In the genomic region with DNA sequence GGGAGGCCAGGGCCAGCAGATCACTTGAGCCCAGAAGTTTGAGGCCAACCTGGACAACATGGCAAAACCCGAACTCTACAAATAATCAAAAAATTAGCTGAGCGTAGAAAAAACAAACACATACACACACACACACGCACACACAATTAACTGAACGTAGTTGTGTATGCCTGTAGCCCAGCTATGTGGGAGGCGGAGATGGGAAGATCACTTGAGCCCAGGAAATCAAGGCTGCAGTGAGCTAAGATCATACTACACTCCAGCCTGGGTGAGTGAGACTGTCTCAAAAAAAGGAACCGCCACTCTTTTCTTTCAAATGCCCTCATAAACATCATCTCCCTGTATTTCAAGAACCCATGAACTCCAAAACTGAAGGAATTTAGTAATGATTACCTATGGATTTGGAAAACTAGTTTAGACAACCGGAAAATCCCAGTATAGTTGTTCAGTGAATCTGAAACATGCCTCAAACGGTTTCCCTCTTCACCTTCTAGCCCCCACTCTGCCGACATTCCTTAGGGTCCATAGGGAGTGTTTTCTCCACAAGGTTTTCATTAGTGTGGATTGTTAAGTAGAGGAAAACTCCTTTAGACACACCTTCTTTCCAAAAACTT, we compare ENCODE assay signal across 2 cellular contexts.
TF ChIP-seq lines count a peak whose summit lies in the region.

No MANE protein-coding gene starts in this region.

TF ChIP-seq in SK-N-SH treated with all-trans-retinoic acid at 6 μM for 48 hours, 23 proteins besides CTCF, POLR2A, EP300 and RAD21 (continued from another document):
- no peak for TF ChIP-seq TCF4 (CRISPR knock-in tag; IDR thresholded peaks at IDR 0.05; ENCODE audit: borderline replicate concordance)

TF ChIP-seq in HepG2, 621 proteins besides CTCF, POLR2A, EP300 and RAD21 (continued from another document and continues in another):
- peak; percentile 88; the same call in 1 of the 2 replicates for TF ChIP-seq ZNF318 (CRISPR knock-in tag; IDR thresholded peaks at IDR 0.05)
- TF ChIP-seq RELA (CRISPR knock-in tag; IDR thresholded peaks at IDR 0.05) = no peak
- TF ChIP-seq, protein P1, sequence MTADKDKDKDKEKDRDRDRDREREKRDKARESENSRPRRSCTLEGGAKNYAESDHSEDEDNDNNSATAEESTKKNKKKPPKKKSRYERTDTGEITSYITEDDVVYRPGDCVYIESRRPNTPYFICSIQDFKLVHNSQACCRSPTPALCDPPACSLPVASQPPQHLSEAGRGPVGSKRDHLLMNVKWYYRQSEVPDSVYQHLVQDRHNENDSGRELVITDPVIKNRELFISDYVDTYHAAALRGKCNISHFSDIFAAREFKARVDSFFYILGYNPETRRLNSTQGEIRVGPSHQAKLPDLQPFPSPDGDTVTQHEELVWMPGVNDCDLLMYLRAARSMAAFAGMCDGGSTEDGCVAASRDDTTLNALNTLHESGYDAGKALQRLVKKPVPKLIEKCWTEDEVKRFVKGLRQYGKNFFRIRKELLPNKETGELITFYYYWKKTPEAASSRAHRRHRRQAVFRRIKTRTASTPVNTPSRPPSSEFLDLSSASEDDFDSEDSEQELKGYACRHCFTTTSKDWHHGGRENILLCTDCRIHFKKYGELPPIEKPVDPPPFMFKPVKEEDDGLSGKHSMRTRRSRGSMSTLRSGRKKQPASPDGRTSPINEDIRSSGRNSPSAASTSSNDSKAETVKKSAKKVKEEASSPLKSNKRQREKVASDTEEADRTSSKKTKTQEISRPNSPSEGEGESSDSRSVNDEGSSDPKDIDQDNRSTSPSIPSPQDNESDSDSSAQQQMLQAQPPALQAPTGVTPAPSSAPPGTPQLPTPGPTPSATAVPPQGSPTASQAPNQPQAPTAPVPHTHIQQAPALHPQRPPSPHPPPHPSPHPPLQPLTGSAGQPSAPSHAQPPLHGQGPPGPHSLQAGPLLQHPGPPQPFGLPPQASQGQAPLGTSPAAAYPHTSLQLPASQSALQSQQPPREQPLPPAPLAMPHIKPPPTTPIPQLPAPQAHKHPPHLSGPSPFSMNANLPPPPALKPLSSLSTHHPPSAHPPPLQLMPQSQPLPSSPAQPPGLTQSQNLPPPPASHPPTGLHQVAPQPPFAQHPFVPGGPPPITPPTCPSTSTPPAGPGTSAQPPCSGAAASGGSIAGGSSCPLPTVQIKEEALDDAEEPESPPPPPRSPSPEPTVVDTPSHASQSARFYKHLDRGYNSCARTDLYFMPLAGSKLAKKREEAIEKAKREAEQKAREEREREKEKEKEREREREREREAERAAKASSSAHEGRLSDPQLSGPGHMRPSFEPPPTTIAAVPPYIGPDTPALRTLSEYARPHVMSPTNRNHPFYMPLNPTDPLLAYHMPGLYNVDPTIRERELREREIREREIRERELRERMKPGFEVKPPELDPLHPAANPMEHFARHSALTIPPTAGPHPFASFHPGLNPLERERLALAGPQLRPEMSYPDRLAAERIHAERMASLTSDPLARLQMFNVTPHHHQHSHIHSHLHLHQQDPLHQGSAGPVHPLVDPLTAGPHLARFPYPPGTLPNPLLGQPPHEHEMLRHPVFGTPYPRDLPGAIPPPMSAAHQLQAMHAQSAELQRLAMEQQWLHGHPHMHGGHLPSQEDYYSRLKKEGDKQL (CRISPR knock-in tag; IDR thresholded peaks at IDR 0.05; ENCODE audit: low read depth) = no peak
- no peak for TF ChIP-seq ZNF883 (CRISPR knock-in tag; IDR thresholded peaks at IDR 0.05; ENCODE audit: not compliant biosample characterization)
- no peak for TF ChIP-seq NFYC (CRISPR knock-in tag; IDR thresholded peaks at IDR 0.05)
- TF ChIP-seq, protein P2, sequence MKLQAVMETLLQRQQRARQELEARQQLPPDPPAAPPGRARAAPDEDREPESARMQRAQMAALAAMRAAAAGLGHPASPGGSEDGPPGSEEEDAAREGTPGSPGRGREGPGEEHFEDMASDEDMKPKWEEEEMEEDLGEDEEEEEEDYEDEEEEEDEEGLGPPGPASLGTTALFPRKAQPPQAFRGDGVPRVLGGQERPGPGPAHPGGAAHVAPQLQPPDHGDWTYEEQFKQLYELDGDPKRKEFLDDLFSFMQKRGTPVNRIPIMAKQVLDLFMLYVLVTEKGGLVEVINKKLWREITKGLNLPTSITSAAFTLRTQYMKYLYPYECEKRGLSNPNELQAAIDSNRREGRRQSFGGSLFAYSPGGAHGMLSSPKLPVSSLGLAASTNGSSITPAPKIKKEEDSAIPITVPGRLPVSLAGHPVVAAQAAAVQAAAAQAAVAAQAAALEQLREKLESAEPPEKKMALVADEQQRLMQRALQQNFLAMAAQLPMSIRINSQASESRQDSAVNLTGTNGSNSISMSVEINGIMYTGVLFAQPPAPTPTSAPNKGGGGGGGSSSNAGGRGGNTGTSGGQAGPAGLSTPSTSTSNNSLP (IDR thresholded peaks at IDR 0.05; ENCODE audit: low read depth, low read length) = no peak
- TF ChIP-seq POLR2AphosphoS2 (IDR thresholded peaks at IDR 0.05; ENCODE audit: low read depth, low read length) = peak; percentile 40; the same call in 1 of the 2 replicates
- TF ChIP-seq, protein P3, sequence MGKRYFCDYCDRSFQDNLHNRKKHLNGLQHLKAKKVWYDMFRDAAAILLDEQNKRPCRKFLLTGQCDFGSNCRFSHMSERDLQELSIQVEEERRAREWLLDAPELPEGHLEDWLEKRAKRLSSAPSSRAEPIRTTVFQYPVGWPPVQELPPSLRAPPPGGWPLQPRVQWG (CRISPR knock-in tag; IDR thresholded peaks at IDR 0.05; ENCODE audit: borderline replicate concordance, low read depth) = no peak
- 0 out of 2 replicates have a peak, but pooled peaks have one; percentile 34 for TF ChIP-seq HOXA5 (CRISPR knock-in tag; IDR thresholded peaks at IDR 0.05)
- no peak for TF ChIP-seq CENPT (CRISPR knock-in tag; IDR thresholded peaks at IDR 0.05; ENCODE audit: low read depth)
- TF ChIP-seq KIAA2018 (CRISPR knock-in tag; IDR thresholded peaks at IDR 0.05; ENCODE audit: borderline replicate concordance) = no peak
- TF ChIP-seq U2AF1 (optimal IDR thresholded peaks at IDR 0.05; ENCODE audit: low read depth, low read length) = no peak
- TF ChIP-seq KDM5A (IDR thresholded peaks at IDR 0.05; ENCODE audit: borderline replicate concordance, low read length) = no peak
- TF ChIP-seq ZFP36 (IDR thresholded peaks at IDR 0.05; ENCODE audit: borderline replicate concordance, low read depth, low read length, partially characterized antibody) = no peak
- peak; percentile 99; the same call in 1 of the 2 replicates for TF ChIP-seq SSRP1 (CRISPR knock-in tag; IDR thresholded peaks at IDR 0.05)
- no peak for TF ChIP-seq SIN3B (IDR thresholded peaks at IDR 0.05; ENCODE audit: low read length)
- TF ChIP-seq RBFOX2 (IDR thresholded peaks at IDR 0.05; ENCODE audit: low read depth, low read length) = no peak
